Comparison of ENCODE assay signal across 9 cellular contexts in genomic region chr18:13369756-13370510, GRCh38.
DNase-seq lines count a peak whose midpoint lies in the region; ATAC-seq and TF ChIP-seq lines count a peak whose summit lies in the region.
"Had no signal": no experiment of that assay in that cellular context is flagged by ENCODE, and none has a peak within 500 bp of the region (broad histone marks: within the 10 kb centered on the region; RNA-seq: fewer than 3 reads in every experiment).

No MANE protein-coding gene starts in this region.

- intact Hi-C loops in left colon (cut with DNase I, micrococcal nuclease), result no loop called here

- no peaks in the 10 kb centered on the region for H3K27me3 ChIP-seq in BE2C

- H3K9me3 ChIP-seq in BE2C, result no peaks in the 10 kb centered on the region

- no peaks in the 10 kb centered on the region for H3K36me3 ChIP-seq in BE2C

- peak; percentile 95 for ATAC-seq in left colon
- no peak for ATAC-seq in GM21723 (IDR thresholded peaks at IDR 0.05; ENCODE audit: unreplicated experiment)
- no peak for ATAC-seq in GM18505 (IDR thresholded peaks at IDR 0.05; ENCODE audit: unreplicated experiment)
- ATAC-seq in natural killer cell treated with Interleukin-12 subunit alpha and Interleukin-12 subunit beta and Interleukin-15 and Interleukin-18, amount 100 ng/mL, for 72 hours, result no peak

- H3K27ac Mint-ChIP-seq in natural killer cell treated with Interleukin-12 subunit alpha and Interleukin-12 subunit beta and Interleukin-15 and Interleukin-18, amount 100 ng/mL, for 72 hours, result no peak overlapping the region

- H3K4me3 ChIP-seq in BE2C (ENCODE audit: low read depth, low read length), result no peak overlapping the region

- no peak overlapping the region for H3K4me3 Mint-ChIP-seq in natural killer cell treated with Interleukin-12 subunit alpha and Interleukin-12 subunit beta and Interleukin-15 and Interleukin-18, amount 100 ng/mL, for 72 hours

- peak overlapping the region; percentile 70 for H3K27ac ChIP-seq in VCaP

- TF ChIP-seq POLR2A in GM18505 (IDR thresholded peaks at IDR 0.05; ENCODE audit: borderline replicate concordance, extremely low read depth, insufficient read depth, insufficient read length), result no peak

- H3K27me3 Mint-ChIP-seq in natural killer cell treated with Interleukin-12 subunit alpha and Interleukin-12 subunit beta and Interleukin-15 and Interleukin-18, amount 100 ng/mL, for 72 hours, result no peaks in the 10 kb centered on the region

- H3K4me1 ChIP-seq in BE2C, result peaks cover 12% of the 10 kb centered on the region

- TF ChIP-seq CTCF in BE2C (IDR thresholded peaks at IDR 0.05; ENCODE audit: low read depth, low read length), result no peak
- no peak for TF ChIP-seq CTCF in VCaP (conservative IDR thresholded peaks at IDR 0.05)

- no peaks in the 10 kb centered on the region for H3K9me3 Mint-ChIP-seq in natural killer cell treated with Interleukin-12 subunit alpha and Interleukin-12 subunit beta and Interleukin-15 and Interleukin-18, amount 100 ng/mL, for 72 hours

- H3K4me1 Mint-ChIP-seq in natural killer cell treated with Interleukin-12 subunit alpha and Interleukin-12 subunit beta and Interleukin-15 and Interleukin-18, amount 100 ng/mL, for 72 hours (ENCODE audit: low read depth in 2 of 2), result peaks cover 0 to under 1% of the 10 kb centered on the region in 2 donors

- DNase-seq in BE2C (peak; percentile 70), GM03348 (ENCODE audit: low spot score) (peak; percentile 47), left colon (peak; percentile 78 to 84), iPS-NIHi7 (ENCODE audit: extremely low spot score) (no peak)
- DNase-seq in natural killer cell treated with Interleukin-12 subunit alpha and Interleukin-12 subunit beta and Interleukin-15 and Interleukin-18, amount 100 ng/mL, for 72 hours (ENCODE audit: low spot score), result no peak
- DNase-seq: foreskin melanocyte had no signal

- no peaks in the 10 kb centered on the region for H3K36me3 Mint-ChIP-seq in natural killer cell treated with Interleukin-12 subunit alpha and Interleukin-12 subunit beta and Interleukin-15 and Interleukin-18, amount 100 ng/mL, for 72 hours

Comparison
In these comparisons a context has a peak if more than half of its experiments do, and no peak if none do; other contexts are left out.
1. DNase-seq: peak in BE2C (single experiment), GM03348 (single experiment) and left colon (2 of 2); none in natural killer cell treated with Interleukin-12 subunit alpha and Interleukin-12 subunit beta and Interleukin-15 and Interleukin-18, amount 100 ng/mL, for 72 hours (single experiment) and iPS-NIHi7 (single experiment).